In the genomic region with DNA sequence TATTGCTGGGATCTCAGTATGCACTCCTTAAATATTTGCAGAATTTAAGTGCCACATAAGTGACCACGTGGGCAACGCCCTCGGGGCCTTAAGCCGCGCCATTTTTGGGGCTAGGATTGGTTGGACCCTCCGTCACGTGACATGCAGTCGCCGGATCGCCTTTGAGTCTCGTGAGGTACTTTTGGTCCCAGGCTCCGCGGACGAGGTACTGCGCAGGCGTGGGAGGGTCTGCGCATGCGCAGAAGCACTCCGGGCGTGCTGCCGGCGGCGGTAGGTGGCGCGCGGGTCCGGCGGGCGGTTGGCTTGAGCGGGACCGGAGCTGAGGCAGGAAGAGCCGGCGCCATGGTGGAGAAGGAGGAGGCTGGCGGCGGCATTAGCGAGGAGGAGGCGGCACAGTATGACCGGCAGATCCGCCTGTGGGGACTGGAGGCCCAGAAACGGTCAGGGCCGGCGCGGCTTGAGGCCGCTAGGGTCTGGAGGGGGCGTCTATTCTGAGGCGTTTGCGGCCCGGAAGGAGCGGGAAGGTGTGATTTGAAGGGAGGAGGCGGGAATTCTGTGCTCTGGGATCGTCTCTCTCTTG, we compare ENCODE assay signal across 1 cellular context.
TF ChIP-seq lines count a peak whose summit lies in the region.

Gene SAE1, plus strand, starts transcription at position 247 of the 580 bp plus-strand sequence. Its CDS starts 96 bp downstream, at position 343.

TF ChIP-seq in GM12878, 131 proteins besides CTCF, POLR2A, EP300 and RAD21 (continued from another document and continues in another):
- TF ChIP-seq, protein P1, sequence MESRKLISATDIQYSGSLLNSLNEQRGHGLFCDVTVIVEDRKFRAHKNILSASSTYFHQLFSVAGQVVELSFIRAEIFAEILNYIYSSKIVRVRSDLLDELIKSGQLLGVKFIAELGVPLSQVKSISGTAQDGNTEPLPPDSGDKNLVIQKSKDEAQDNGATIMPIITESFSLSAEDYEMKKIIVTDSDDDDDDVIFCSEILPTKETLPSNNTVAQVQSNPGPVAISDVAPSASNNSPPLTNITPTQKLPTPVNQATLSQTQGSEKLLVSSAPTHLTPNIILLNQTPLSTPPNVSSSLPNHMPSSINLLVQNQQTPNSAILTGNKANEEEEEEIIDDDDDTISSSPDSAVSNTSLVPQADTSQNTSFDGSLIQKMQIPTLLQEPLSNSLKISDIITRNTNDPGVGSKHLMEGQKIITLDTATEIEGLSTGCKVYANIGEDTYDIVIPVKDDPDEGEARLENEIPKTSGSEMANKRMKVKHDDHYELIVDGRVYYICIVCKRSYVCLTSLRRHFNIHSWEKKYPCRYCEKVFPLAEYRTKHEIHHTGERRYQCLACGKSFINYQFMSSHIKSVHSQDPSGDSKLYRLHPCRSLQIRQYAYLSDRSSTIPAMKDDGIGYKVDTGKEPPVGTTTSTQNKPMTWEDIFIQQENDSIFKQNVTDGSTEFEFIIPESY (IDR thresholded peaks at IDR 0.05) = no peak
- TF ChIP-seq SMAD1 (IDR thresholded peaks at IDR 0.05; ENCODE audit: low read depth, partially characterized antibody) (no peak), SIX5 (IDR thresholded peaks at IDR 0.05; ENCODE audit: low read depth, low read length, severe bottlenecking) (no peak), MYC (IDR thresholded peaks at IDR 0.05; ENCODE audit: insufficient read depth, insufficient read length, insufficient replicate concordance, low read length, severe bottlenecking) (peak; percentile 66), TCF12 (IDR thresholded peaks at IDR 0.05; ENCODE audit: low read depth, low read length) (no peak), MEF2A (IDR thresholded peaks at IDR 0.05; ENCODE audit: insufficient read depth, low read depth, low read length) (no peak), ETV6 (conservative IDR thresholded peaks at IDR 0.05 in 1 of 2, IDR thresholded peaks at IDR 0.05 in 1 of 2; ENCODE audit: borderline replicate concordance in 1 of 2, low read depth in 1 of 2) (no peak), CBX5 (IDR thresholded peaks at IDR 0.05; ENCODE audit: low read depth) (0 out of 2 replicates have a peak, but pooled peaks have one; percentile 2), BACH1 (IDR thresholded peaks at IDR 0.05; ENCODE audit: borderline replicate concordance) (peak; percentile 54; the same call in 1 of the 2 replicates), SMC3 (IDR thresholded peaks at IDR 0.05; ENCODE audit: borderline replicate concordance, low read length) (no peak), TCF7 (IDR thresholded peaks at IDR 0.05; ENCODE audit: borderline replicate concordance) (no peak), MYB (IDR thresholded peaks at IDR 0.05; ENCODE audit: borderline replicate concordance, low read depth, low read length) (no peak), SUZ12 (IDR thresholded peaks at IDR 0.05; ENCODE audit: unreplicated experiment) (no peak), RBBP5 (conservative IDR thresholded peaks at IDR 0.05) (no peak), STAT3 (IDR thresholded peaks at IDR 0.05; ENCODE audit: low read depth, low read length) (no peak), E2F8 (IDR thresholded peaks at IDR 0.05; ENCODE audit: low read depth, partially characterized antibody) (no peak), CREM (IDR thresholded peaks at IDR 0.05; ENCODE audit: low read depth) (peak; percentile 49), KLF5 (IDR thresholded peaks at IDR 0.05; ENCODE audit: partially characterized antibody) (peak; percentile 69), RAD51 (IDR thresholded peaks at IDR 0.05) (peak; percentile 99), NR2F1 (conservative IDR thresholded peaks at IDR 0.05) (no peak), CBFB (IDR thresholded peaks at IDR 0.05; ENCODE audit: low read depth) (no peak), TAF1 (IDR thresholded peaks at IDR 0.05; ENCODE audit: borderline replicate concordance, low read depth, low read length) (peak; percentile 80), SPI1 (IDR thresholded peaks at IDR 0.05; ENCODE audit: borderline replicate concordance, insufficient read depth, low read depth, low read length) (no peak), HDAC6 (IDR thresholded peaks at IDR 0.05; ENCODE audit: unreplicated experiment) (no peak), SMARCA5 (IDR thresholded peaks at IDR 0.05) (peak; percentile 86; the same call in 1 of the 2 replicates), SREBF2 (IDR thresholded peaks at IDR 0.05; ENCODE audit: low read length) (no peak), POLR2AphosphoS2 (IDR thresholded peaks at IDR 0.05; ENCODE audit: low read depth, low read length) (no peak), LARP7 (IDR thresholded peaks at IDR 0.05) (no peak), TARDBP (IDR thresholded peaks at IDR 0.05; ENCODE audit: borderline replicate concordance) (no peak), NBN (IDR thresholded peaks at IDR 0.05) (peak; percentile 66; the same call in 1 of the 2 replicates), EED (IDR thresholded peaks at IDR 0.05; ENCODE audit: low read depth) (no peak), RELA (IDR thresholded peaks at IDR 0.05; ENCODE audit: borderline replicate concordance, partially characterized antibody) (peak; percentile 94), FOS (IDR thresholded peaks at IDR 0.05; ENCODE audit: borderline replicate concordance, extremely low read depth, insufficient read length) (no peak), SREBF1 (IDR thresholded peaks at IDR 0.05; ENCODE audit: low read length) (no peak), POLR2AphosphoS5 (IDR thresholded peaks at IDR 0.05; ENCODE audit: low read length) (peak; percentile 80), HCFC1 (IDR thresholded peaks at IDR 0.05; ENCODE audit: low read length) (no peak; the same call in 1 of the 2 replicates), USF2 (IDR thresholded peaks at IDR 0.05; ENCODE audit: borderline replicate concordance, low read depth, low read length) (peak; percentile 97), SIN3A (IDR thresholded peaks at IDR 0.05; ENCODE audit: low read depth, low read length) (no peak), CHD2 (IDR thresholded peaks at IDR 0.05; ENCODE audit: borderline replicate concordance, low read depth, low read length) (no peak), SKIL (IDR thresholded peaks at IDR 0.05; ENCODE audit: low read depth, poor library complexity, severe bottlenecking) (no peak)
- TF ChIP-seq, protein P2, sequence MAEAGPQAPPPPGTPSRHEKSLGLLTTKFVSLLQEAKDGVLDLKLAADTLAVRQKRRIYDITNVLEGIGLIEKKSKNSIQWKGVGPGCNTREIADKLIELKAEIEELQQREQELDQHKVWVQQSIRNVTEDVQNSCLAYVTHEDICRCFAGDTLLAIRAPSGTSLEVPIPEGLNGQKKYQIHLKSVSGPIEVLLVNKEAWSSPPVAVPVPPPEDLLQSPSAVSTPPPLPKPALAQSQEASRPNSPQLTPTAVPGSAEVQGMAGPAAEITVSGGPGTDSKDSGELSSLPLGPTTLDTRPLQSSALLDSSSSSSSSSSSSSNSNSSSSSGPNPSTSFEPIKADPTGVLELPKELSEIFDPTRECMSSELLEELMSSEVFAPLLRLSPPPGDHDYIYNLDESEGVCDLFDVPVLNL (IDR thresholded peaks at IDR 0.05; ENCODE audit: low read depth, low read length) = no peak
- TF ChIP-seq, protein P3, sequence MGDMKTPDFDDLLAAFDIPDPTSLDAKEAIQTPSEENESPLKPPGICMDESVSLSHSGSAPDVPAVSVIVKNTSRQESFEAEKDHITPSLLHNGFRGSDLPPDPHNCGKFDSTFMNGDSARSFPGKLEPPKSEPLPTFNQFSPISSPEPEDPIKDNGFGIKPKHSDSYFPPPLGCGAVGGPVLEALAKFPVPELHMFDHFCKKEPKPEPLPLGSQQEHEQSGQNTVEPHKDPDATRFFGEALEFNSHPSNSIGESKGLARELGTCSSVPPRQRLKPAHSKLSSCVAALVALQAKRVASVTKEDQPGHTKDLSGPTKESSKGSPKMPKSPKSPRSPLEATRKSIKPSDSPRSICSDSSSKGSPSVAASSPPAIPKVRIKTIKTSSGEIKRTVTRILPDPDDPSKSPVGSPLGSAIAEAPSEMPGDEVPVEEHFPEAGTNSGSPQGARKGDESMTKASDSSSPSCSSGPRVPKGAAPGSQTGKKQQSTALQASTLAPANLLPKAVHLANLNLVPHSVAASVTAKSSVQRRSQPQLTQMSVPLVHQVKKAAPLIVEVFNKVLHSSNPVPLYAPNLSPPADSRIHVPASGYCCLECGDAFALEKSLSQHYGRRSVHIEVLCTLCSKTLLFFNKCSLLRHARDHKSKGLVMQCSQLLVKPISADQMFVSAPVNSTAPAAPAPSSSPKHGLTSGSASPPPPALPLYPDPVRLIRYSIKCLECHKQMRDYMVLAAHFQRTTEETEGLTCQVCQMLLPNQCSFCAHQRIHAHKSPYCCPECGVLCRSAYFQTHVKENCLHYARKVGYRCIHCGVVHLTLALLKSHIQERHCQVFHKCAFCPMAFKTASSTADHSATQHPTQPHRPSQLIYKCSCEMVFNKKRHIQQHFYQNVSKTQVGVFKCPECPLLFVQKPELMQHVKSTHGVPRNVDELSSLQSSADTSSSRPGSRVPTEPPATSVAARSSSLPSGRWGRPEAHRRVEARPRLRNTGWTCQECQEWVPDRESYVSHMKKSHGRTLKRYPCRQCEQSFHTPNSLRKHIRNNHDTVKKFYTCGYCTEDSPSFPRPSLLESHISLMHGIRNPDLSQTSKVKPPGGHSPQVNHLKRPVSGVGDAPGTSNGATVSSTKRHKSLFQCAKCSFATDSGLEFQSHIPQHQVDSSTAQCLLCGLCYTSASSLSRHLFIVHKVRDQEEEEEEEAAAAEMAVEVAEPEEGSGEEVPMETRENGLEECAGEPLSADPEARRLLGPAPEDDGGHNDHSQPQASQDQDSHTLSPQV (IDR thresholded peaks at IDR 0.05) = no peak
- TF ChIP-seq, protein P4, sequence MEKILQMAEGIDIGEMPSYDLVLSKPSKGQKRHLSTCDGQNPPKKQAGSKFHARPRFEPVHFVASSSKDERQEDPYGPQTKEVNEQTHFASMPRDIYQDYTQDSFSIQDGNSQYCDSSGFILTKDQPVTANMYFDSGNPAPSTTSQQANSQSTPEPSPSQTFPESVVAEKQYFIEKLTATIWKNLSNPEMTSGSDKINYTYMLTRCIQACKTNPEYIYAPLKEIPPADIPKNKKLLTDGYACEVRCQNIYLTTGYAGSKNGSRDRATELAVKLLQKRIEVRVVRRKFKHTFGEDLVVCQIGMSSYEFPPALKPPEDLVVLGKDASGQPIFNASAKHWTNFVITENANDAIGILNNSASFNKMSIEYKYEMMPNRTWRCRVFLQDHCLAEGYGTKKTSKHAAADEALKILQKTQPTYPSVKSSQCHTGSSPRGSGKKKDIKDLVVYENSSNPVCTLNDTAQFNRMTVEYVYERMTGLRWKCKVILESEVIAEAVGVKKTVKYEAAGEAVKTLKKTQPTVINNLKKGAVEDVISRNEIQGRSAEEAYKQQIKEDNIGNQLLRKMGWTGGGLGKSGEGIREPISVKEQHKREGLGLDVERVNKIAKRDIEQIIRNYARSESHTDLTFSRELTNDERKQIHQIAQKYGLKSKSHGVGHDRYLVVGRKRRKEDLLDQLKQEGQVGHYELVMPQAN (conservative IDR thresholded peaks at IDR 0.05) = no peak; the same call in 1 of the 2 replicates
- TF ChIP-seq, protein P5, sequence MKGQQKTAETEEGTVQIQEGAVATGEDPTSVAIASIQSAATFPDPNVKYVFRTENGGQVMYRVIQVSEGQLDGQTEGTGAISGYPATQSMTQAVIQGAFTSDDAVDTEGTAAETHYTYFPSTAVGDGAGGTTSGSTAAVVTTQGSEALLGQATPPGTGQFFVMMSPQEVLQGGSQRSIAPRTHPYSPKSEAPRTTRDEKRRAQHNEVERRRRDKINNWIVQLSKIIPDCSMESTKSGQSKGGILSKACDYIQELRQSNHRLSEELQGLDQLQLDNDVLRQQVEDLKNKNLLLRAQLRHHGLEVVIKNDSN (IDR thresholded peaks at IDR 0.05; ENCODE audit: borderline replicate concordance, extremely low read length, insufficient read depth, low read depth, low read length) = peak; percentile 96
